In the genomic region with DNA sequence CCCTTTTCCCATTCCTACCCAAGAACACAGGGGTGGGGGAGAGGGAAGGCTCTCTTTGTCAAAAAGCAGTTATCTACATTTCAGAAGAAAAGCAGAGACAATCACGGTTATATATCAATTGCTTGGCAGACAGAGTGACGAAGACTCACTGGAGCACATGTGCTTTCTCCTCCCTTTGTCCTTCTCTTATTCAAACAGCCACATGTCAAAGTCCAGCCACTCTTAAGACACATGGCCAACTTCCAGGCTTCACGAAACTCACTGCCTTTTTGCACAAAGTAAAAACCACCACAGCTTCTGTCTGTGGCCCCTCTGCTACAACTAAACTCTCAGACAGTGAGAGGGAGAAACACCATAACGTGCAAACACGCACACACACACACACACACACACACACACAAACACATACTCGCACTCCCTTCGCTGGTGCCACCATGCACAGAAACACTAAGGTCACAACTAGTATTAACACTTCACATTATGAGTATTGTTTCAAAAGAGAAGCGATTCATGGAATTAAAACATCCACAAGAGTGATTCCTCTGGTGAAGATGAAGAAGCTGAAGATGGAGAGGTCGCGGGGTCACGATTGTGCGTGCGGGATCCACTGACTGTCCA, we compare ENCODE assay signal across 11 cellular contexts. TPM values are rescaled to one million over a fixed set of nuclear protein-coding genes. Genes with fewer than 3 reads are reported as not detected.
DNase-seq lines count a peak whose midpoint lies in the region; ATAC-seq, FAIRE-seq and TF ChIP-seq lines count a peak whose summit lies in the region.
"Had no signal": no experiment of that assay in that cellular context is flagged by ENCODE, and none has a peak within 500 bp of the region (broad histone marks: within the 10 kb centered on the region; RNA-seq: fewer than 3 reads in every experiment).

No MANE protein-coding gene starts in this region.

- intact Hi-C loops in CD14-positive monocyte (cut with micrococcal nuclease), result no loop called here

- no peak for TF ChIP-seq POLR2A in H54 (IDR thresholded peaks at IDR 0.05; ENCODE audit: low read depth, low read length)

- TF ChIP-seq CTCF in CD14-positive monocyte (IDR thresholded peaks at IDR 0.05), result no peak

- no peak for FAIRE-seq in frontal cortex (lab: Jason Lieb, UNC)
- FAIRE-seq in H54 (lab: Jason Lieb, UNC), result no peak
- FAIRE-seq: keratinocyte had no signal

- DNase-seq in CD14-positive monocyte (ENCODE audit: low spot score) (no peak), memory B cell (ENCODE audit: low spot score in 2 of 2) (no peak), frontal cortex (ENCODE audit: low spot score in 2 of 2) (no peak), H54 (ENCODE audit: insufficient read length, low spot score) (no peak)
- no peak for DNase-seq in activated naive CD8-positive, alpha-beta T cell treated with anti-CD3 and anti-CD28 coated beads, Interleukin-2, amount 50 U/mL, for 24 hours
- DNase-seq: foreskin keratinocyte, NCI-H2107, T-helper 1 cell had no signal

- H3K27ac Mint-ChIP-seq in CD14-positive monocyte (peak overlapping the region in 5 of 7 donors; percentile 4 to 73 (median 56)), memory B cell (peak overlapping the region; percentile 98)
- peak overlapping the region; percentile 43 for H3K27ac Mint-ChIP-seq in activated naive CD8-positive, alpha-beta T cell treated with anti-CD3 and anti-CD28 coated beads, Interleukin-2, amount 50 U/mL, for 24 hours

- peaks cover 21% of the 10 kb centered on the region for H3K4me1 Mint-ChIP-seq in CD14-positive monocyte
- peaks cover 8% of the 10 kb centered on the region for H3K4me1 Mint-ChIP-seq in activated naive CD8-positive, alpha-beta T cell treated with anti-CD3 and anti-CD28 coated beads, Interleukin-2, amount 50 U/mL, for 24 hours
- peaks cover 11% of the 10 kb centered on the region for H3K4me1 Mint-ChIP-seq in memory B cell

- H3K27me3 Mint-ChIP-seq in CD14-positive monocyte (ENCODE audit: low read depth in 3 of 3) (peaks cover 0 to 4% (median 0%) of the 10 kb centered on the region in 3 donors), memory B cell (no peaks in the 10 kb centered on the region)
- H3K27me3 Mint-ChIP-seq in activated naive CD8-positive, alpha-beta T cell treated with anti-CD3 and anti-CD28 coated beads, Interleukin-2, amount 50 U/mL, for 24 hours, result no peaks in the 10 kb centered on the region

- ATAC-seq in activated naive CD8-positive, alpha-beta T cell treated with anti-CD3 and anti-CD28 coated beads, Interleukin-2, amount 50 U/mL, for 24 hours, result no peak
- no peak for ATAC-seq in memory B cell (ENCODE audit: low read depth)
- no peak for ATAC-seq in activated CD4-positive, CD25-positive, alpha-beta regulatory T cell treated with anti-CD3 and anti-CD28 coated beads, Interleukin-2, amount 50 U/mL, for 24 hours
- ATAC-seq: foreskin keratinocyte had no signal

- no peak overlapping the region for H3K4me3 Mint-ChIP-seq in CD14-positive monocyte
- H3K4me3 Mint-ChIP-seq in activated naive CD8-positive, alpha-beta T cell treated with anti-CD3 and anti-CD28 coated beads, Interleukin-2, amount 50 U/mL, for 24 hours, result no peak overlapping the region
- no peak overlapping the region for H3K4me3 Mint-ChIP-seq in memory B cell

- H3K9me3 Mint-ChIP-seq in CD14-positive monocyte (no peaks in the 10 kb centered on the region), memory B cell (no peaks in the 10 kb centered on the region)
- H3K9me3 Mint-ChIP-seq in activated naive CD8-positive, alpha-beta T cell treated with anti-CD3 and anti-CD28 coated beads, Interleukin-2, amount 50 U/mL, for 24 hours, result no peaks in the 10 kb centered on the region

- H3K36me3 Mint-ChIP-seq in CD14-positive monocyte, result peaks cover 53 to 67% of the 10 kb centered on the region in 2 donors
- H3K36me3 Mint-ChIP-seq in activated naive CD8-positive, alpha-beta T cell treated with anti-CD3 and anti-CD28 coated beads, Interleukin-2, amount 50 U/mL, for 24 hours (ENCODE audit: low read depth), result peaks cover 19% of the 10 kb centered on the region
- H3K36me3 Mint-ChIP-seq in memory B cell, result peaks cover 22% of the 10 kb centered on the region

RNA-seq across cellular contexts. Expression of gene GHDC, which starts 7.0 kb away (rescaled TPM):
- 10 to 100 TPM; 20.0 to 20.6 TPM for polyA plus RNA-seq in CD14-positive monocyte
- 6.9 TPM for total RNA-seq in frontal cortex

RNA-seq across cellular contexts. Expression of gene HCRT, which starts 16.0 kb away (rescaled TPM):
- polyA plus RNA-seq in CD14-positive monocyte, result not detected
- total RNA-seq in frontal cortex, result 0.41 TPM
- total RNA-seq: dermis microvascular lymphatic vessel endothelial cell, foreskin keratinocyte had no signal
- polyA plus RNA-seq: foreskin keratinocyte, keratinocyte had no signal

RNA-seq across cellular contexts. Expression of gene KCNH4, which starts 20.3 kb away (rescaled TPM):
- not detected for polyA plus RNA-seq in CD14-positive monocyte
- total RNA-seq in frontal cortex, result 0.41 TPM
- total RNA-seq: foreskin keratinocyte had no signal
- polyA plus RNA-seq: foreskin keratinocyte, keratinocyte had no signal

RNA-seq across cellular contexts. Expression of gene RAB5C, which starts 46.5 kb away (rescaled TPM):
- 100 to 1,000 TPM; 165 to 171 TPM for polyA plus RNA-seq in CD14-positive monocyte
- total RNA-seq in frontal cortex, result 39.1 TPM

Comparison
In these comparisons a context has a peak if more than half of its experiments do, and no peak if none do; other contexts are left out.
1. H3K27ac Mint-ChIP-seq: peak in every context shown above with its lines; median percentile 98 in memory B cell; 56 in CD14-positive monocyte; 43 in activated naive CD8-positive, alpha-beta T cell treated with anti-CD3 and anti-CD28 coated beads, Interleukin-2, amount 50 U/mL, for 24 hours.